ENCODE assay signal across 1 cellular context in the genomic region with DNA sequence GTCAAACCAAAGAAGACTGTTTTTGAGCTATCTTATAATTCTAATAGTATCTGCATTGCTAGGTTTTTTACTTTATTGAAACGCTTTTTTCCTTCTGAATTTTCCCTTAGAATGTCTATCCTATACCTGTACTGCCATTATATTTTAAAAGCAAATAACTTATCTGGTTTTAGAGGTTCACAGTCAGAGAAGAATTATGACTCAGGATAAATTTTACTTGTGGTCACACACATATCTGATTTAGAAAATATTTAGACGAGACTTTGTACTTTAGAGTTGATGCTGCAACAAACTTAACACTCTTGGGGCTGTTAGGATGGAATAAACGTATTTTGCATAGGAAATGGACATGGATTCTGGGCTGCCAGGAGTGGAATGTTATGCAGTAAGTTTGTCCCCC.
A peak's percentile ranks its signal among the peaks of the same experiment; 100 is the strongest.
TF ChIP-seq lines count a peak whose summit lies in the region.

No MANE protein-coding gene starts in this region.

TF ChIP-seq in K562, 482 proteins besides CTCF, POLR2A, EP300 and RAD21 (continued from another document):
- TF ChIP-seq ELK3 (CRISPR knock-in tag; IDR thresholded peaks at IDR 0.05) (no peak), ZNF696 (CRISPR knock-in tag; conservative IDR thresholded peaks at IDR 0.05) (no peak), ZNF217 (CRISPR knock-in tag; IDR thresholded peaks at IDR 0.05) (no peak), CCAR2 (IDR thresholded peaks at IDR 0.05; ENCODE audit: low read depth, low read length) (no peak), DIDO1 (tag; IDR thresholded peaks at IDR 0.05; ENCODE audit: low read depth) (no peak), SAFB (IDR thresholded peaks at IDR 0.05; ENCODE audit: borderline replicate concordance, low read depth, low read length) (no peak), ZNF282 (CRISPR knock-in tag; IDR thresholded peaks at IDR 0.05) (no peak), PHF21A (IDR thresholded peaks at IDR 0.05; ENCODE audit: borderline replicate concordance, low read depth) (no peak), ZNF589 (CRISPR knock-in tag; IDR thresholded peaks at IDR 0.05; ENCODE audit: low read depth) (no peak), CREB3 (tag; conservative IDR thresholded peaks at IDR 0.05; ENCODE audit: low read depth) (no peak), C11orf30 (IDR thresholded peaks at IDR 0.05; ENCODE audit: low read depth) (0 out of 2 replicates have a peak, but pooled peaks have one; percentile 15), POU5F1 (IDR thresholded peaks at IDR 0.05; ENCODE audit: borderline replicate concordance, low read depth, low read length, partially characterized antibody) (no peak), HDGF (IDR thresholded peaks at IDR 0.05) (no peak), KLF13 (tag; IDR thresholded peaks at IDR 0.05; ENCODE audit: borderline replicate concordance, low read depth) (no peak), ZNF165 (CRISPR knock-in tag; IDR thresholded peaks at IDR 0.05; ENCODE audit: borderline replicate concordance) (no peak), SMARCA4 (IDR thresholded peaks at IDR 0.05) (peak; percentile 31; the same call in 1 of the 2 replicates), HSF4 (CRISPR knock-in tag; IDR thresholded peaks at IDR 0.05; ENCODE audit: borderline replicate concordance) (no peak), MED1 (CRISPR knock-in tag; IDR thresholded peaks at IDR 0.05; ENCODE audit: borderline replicate concordance) (no peak), ZNF609 (CRISPR knock-in tag; IDR thresholded peaks at IDR 0.05; ENCODE audit: borderline replicate concordance) (no peak), ZBTB11 (CRISPR knock-in tag; IDR thresholded peaks at IDR 0.05) (no peak), ZZZ3 (IDR thresholded peaks at IDR 0.05) (no peak), ZBTB26 (CRISPR knock-in tag; IDR thresholded peaks at IDR 0.05) (no peak), ESRRA (IDR thresholded peaks at IDR 0.05; ENCODE audit: borderline replicate concordance, low read depth) (no peak), CLOCK (CRISPR knock-in tag; IDR thresholded peaks at IDR 0.05; ENCODE audit: borderline replicate concordance) (no peak), MAFG (tag; conservative IDR thresholded peaks at IDR 0.05) (0 out of 2 replicates have a peak, but pooled peaks have one; percentile 16), ETS2 (tag; IDR thresholded peaks at IDR 0.05; ENCODE audit: borderline replicate concordance, poor library complexity, severe bottlenecking) (no peak), SIN3A (IDR thresholded peaks at IDR 0.05; ENCODE audit: borderline replicate concordance in 2 of 2, control insufficient read depth in 1 of 2, low read depth in 2 of 2, low read length in 2 of 2) (no peak), PTRF (tag; IDR thresholded peaks at IDR 0.05) (no peak), NFE2 (IDR thresholded peaks at IDR 0.05; ENCODE audit: low read depth) (0 out of 2 replicates have a peak, but pooled peaks have one; percentile 18), NFIC (IDR thresholded peaks at IDR 0.05) (no peak), FOSL1 (tag; conservative IDR thresholded peaks at IDR 0.05) (peak; percentile 58; the same call in 1 of the 2 replicates)
- TF ChIP-seq, protein P1, sequence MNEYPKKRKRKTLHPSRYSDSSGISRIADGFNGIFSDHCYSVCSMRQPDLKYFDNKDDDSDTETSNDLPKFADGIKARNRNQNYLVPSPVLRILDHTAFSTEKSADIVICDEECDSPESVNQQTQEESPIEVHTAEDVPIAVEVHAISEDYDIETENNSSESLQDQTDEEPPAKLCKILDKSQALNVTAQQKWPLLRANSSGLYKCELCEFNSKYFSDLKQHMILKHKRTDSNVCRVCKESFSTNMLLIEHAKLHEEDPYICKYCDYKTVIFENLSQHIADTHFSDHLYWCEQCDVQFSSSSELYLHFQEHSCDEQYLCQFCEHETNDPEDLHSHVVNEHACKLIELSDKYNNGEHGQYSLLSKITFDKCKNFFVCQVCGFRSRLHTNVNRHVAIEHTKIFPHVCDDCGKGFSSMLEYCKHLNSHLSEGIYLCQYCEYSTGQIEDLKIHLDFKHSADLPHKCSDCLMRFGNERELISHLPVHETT (CRISPR knock-in tag; conservative IDR thresholded peaks at IDR 0.05 in 1 of 2, IDR thresholded peaks at IDR 0.05 in 1 of 2): no peak
